ENCODE assay signal across 34 cellular contexts in the genomic region with DNA sequence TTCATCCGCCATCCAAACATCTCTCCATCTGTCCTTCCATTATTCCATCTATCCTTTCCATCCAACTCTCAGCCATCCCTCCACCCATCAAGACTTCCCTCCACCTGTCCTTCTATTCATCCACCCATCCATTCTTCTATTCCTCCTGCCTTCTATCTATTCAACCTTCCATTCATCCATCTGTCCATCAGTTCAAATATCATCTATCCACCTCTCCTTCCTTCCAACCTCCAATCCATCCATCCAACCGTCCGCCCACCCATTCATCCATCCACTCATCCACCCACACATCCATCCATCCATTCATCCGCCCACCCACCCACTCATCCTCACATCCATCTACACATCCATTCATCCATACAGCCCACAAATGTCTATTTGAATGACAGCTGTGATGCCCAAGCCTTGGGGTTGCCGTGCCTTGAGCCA.
DNase-seq lines count a peak whose midpoint lies in the region; ATAC-seq, FAIRE-seq and TF ChIP-seq lines count a peak whose summit lies in the region.
"Had no signal": no experiment of that assay in that cellular context is flagged by ENCODE, and none has a peak within 500 bp of the region (broad histone marks: within the 10 kb centered on the region; RNA-seq: fewer than 3 reads in every experiment).

No MANE protein-coding gene starts in this region.

- H3K4me2 ChIP-seq in astrocyte (ENCODE audit: low read length) = peak overlapping the region; percentile 27

- no peak for DNase-seq in activated CD4-positive, alpha-beta T cell treated with anti-CD3 and anti-CD28 coated beads for 36 hours
- DNase-seq in activated CD4-positive, alpha-beta T cell treated with anti-CD3 and anti-CD28 coated beads, Interleukin-2, amount 50 U/mL, for 4 hours = no peak
- DNase-seq in astrocyte (ENCODE audit: low read depth) (no peak), urothelium cell line (ENCODE audit: low spot score) (no peak), OCI-M1 (lab: John Stamatoyannopoulos, UW) (no peak), foreskin melanocyte (no peak)
- DNase-seq: 8988T; activated CD4-positive, alpha-beta T cell treated with anti-CD3 and anti-CD28 coated beads for 4 hours; activated effector memory CD4-positive, alpha-beta T cell treated with Interleukin-2 at 50 U/mL for 16 hours; activated naive CD8-positive, alpha-beta T cell treated with anti-CD3 and anti-CD28 coated beads for 36 hours; anterior cingulate cortex; DMS79 treated with DMSO at 0.1 percent for 48 hours; GDM1; midbrain; naive thymus-derived CD4-positive, alpha-beta T cell; NCI-H1048; NCI-H1694; NCI-H446; NCI-H774; Peyer's patch; SIG-M5; stimulated activated naive CD4-positive, alpha-beta T cell treated with Interleukin-2 at 50 U/mL for 16 hours; T1000 had no signal

- no peak overlapping the region for H3K4me3 ChIP-seq in astrocyte (ENCODE audit: insufficient read depth, low read depth, low read length)
- H3K4me3 ChIP-seq: cardiac muscle cell, coronary artery, left lung, Peyer's patch, thoracic aorta had no signal

- no peaks in the 10 kb centered on the region for H3K79me2 ChIP-seq in astrocyte (ENCODE audit: insufficient read depth, low read length)

- H3K9ac ChIP-seq in astrocyte (ENCODE audit: low read length) = no peak overlapping the region

- CTCF ChIA-PET in activated CD4-positive, alpha-beta T cell treated with anti-CD3 and anti-CD28 coated beads for 36 hours (lab: Charles Lee) = no interaction called here

- POLR2A ChIA-PET in activated CD4-positive, alpha-beta T cell treated with anti-CD3 and anti-CD28 coated beads for 36 hours (lab: Charles Lee) = no interaction called here

- no peaks in the 10 kb centered on the region for H3K36me3 ChIP-seq in astrocyte (ENCODE audit: insufficient read depth, low read length)
- H3K36me3 ChIP-seq: cardiac muscle cell, left lung, Peyer's patch, thoracic aorta had no signal

- peaks cover 20% of the 10 kb centered on the region for H3K4me1 ChIP-seq in astrocyte (ENCODE audit: insufficient read depth, low read length)

- H3K4me3 Mint-ChIP-seq in activated CD4-positive, alpha-beta T cell treated with anti-CD3 and anti-CD28 coated beads for 36 hours = no peak overlapping the region
- no peak overlapping the region for H3K4me3 Mint-ChIP-seq in astrocyte (ENCODE audit: unreplicated experiment)
- H3K4me3 Mint-ChIP-seq in nephron = no peak overlapping the region
- H3K4me3 Mint-ChIP-seq: activated naive CD8-positive, alpha-beta T cell treated with anti-CD3 and anti-CD28 coated beads for 36 hours; CD14-positive monocyte; IgD-negative memory B cell; naive thymus-derived CD4-positive, alpha-beta T cell had no signal

- FAIRE-seq in astrocyte (lab: Jason Lieb, UNC) (no peak), urothelium cell line (lab: Jason Lieb, UNC) (peak; percentile 70)
- FAIRE-seq: islet of Langerhans had no signal

- intact Hi-C loops in activated CD4-positive, alpha-beta T cell treated with anti-CD3 and anti-CD28 coated beads for 36 hours (cut with DNase I, micrococcal nuclease) = no loop called here

- H3K27me3 Mint-ChIP-seq in activated CD4-positive, alpha-beta T cell treated with anti-CD3 and anti-CD28 coated beads for 36 hours = peaks cover 3% of the 10 kb centered on the region
- H3K27me3 Mint-ChIP-seq in astrocyte (ENCODE audit: low read depth, unreplicated experiment) = no peaks in the 10 kb centered on the region
- H3K27me3 Mint-ChIP-seq in nephron (ENCODE audit: low read depth) = peaks cover 9% of the 10 kb centered on the region

- no peak for TF ChIP-seq CTCF in astrocyte (IDR thresholded peaks at IDR 0.05; ENCODE audit: insufficient read depth, low read depth, low read length)
- TF ChIP-seq CTCF in nephron (IDR thresholded peaks at IDR 0.05; ENCODE audit: unreplicated experiment in 3 of 3) = no peak

- ATAC-seq in activated CD4-positive, alpha-beta T cell treated with anti-CD3 and anti-CD28 coated beads for 36 hours = no peak
- no peak for ATAC-seq in SK-N-SH treated with all-trans-retinoic acid at 6 μM for 48 hours
- ATAC-seq: HCT116; naive thymus-derived CD4-positive, alpha-beta T cell had no signal

- peak overlapping the region; percentile 2 for H3K27ac Mint-ChIP-seq in activated CD4-positive, alpha-beta T cell treated with anti-CD3 and anti-CD28 coated beads for 36 hours
- H3K27ac Mint-ChIP-seq in astrocyte (ENCODE audit: unreplicated experiment) (no peak overlapping the region), nephron (peak overlapping the region; percentile 8 to 24 (median 10))
- H3K27ac Mint-ChIP-seq: activated naive CD8-positive, alpha-beta T cell treated with anti-CD3 and anti-CD28 coated beads for 36 hours; IgD-negative memory B cell; naive thymus-derived CD4-positive, alpha-beta T cell had no signal

- H3K27me3 ChIP-seq in astrocyte (ENCODE audit: insufficient read depth, low read length) = no peaks in the 10 kb centered on the region
- H3K27me3 ChIP-seq: cardiac muscle cell, left lung, Peyer's patch had no signal

- H2AFZ ChIP-seq in astrocyte (ENCODE audit: low read depth, low read length) = no peak overlapping the region

- peaks cover 9% of the 10 kb centered on the region for H3K4me1 Mint-ChIP-seq in activated CD4-positive, alpha-beta T cell treated with anti-CD3 and anti-CD28 coated beads for 36 hours
- H3K4me1 Mint-ChIP-seq in astrocyte (ENCODE audit: low read depth, unreplicated experiment) = peaks cover 14% of the 10 kb centered on the region
- H3K4me1 Mint-ChIP-seq in nephron = peaks cover 23% of the 10 kb centered on the region

- peaks cover under 1% of the 10 kb centered on the region for H3K9me3 Mint-ChIP-seq in activated CD4-positive, alpha-beta T cell treated with anti-CD3 and anti-CD28 coated beads for 36 hours (ENCODE audit: low read depth)
- H3K9me3 Mint-ChIP-seq in astrocyte (ENCODE audit: unreplicated experiment) (peaks cover 4% of the 10 kb centered on the region), nephron (no peaks in the 10 kb centered on the region)
- H3K9me3 Mint-ChIP-seq: activated naive CD8-positive, alpha-beta T cell treated with anti-CD3 and anti-CD28 coated beads for 36 hours; CD14-positive monocyte had no signal

- H3K36me3 Mint-ChIP-seq in activated CD4-positive, alpha-beta T cell treated with anti-CD3 and anti-CD28 coated beads for 36 hours (ENCODE audit: low read depth) = no peaks in the 10 kb centered on the region
- H3K36me3 Mint-ChIP-seq in astrocyte (ENCODE audit: low read depth, unreplicated experiment) (peaks cover 3% of the 10 kb centered on the region), nephron (ENCODE audit: low read depth) (no peaks in the 10 kb centered on the region)
- H3K36me3 Mint-ChIP-seq: activated naive CD8-positive, alpha-beta T cell treated with anti-CD3 and anti-CD28 coated beads for 36 hours; IgD-negative memory B cell had no signal

- no peaks in the 10 kb centered on the region for H3K9me3 ChIP-seq in astrocyte (ENCODE audit: insufficient read depth, low read depth, low read length)
- H3K9me3 ChIP-seq: left lung, Peyer's patch, thoracic aorta had no signal

- H3K27ac ChIP-seq in astrocyte (ENCODE audit: low read depth, low read length) = no peak overlapping the region
- H3K27ac ChIP-seq: cardiac muscle cell, VCaP had no signal

- no peaks in the 10 kb centered on the region for H4K20me1 ChIP-seq in astrocyte (ENCODE audit: insufficient read depth, low read length)

TF ChIP-seq in SK-N-SH treated with all-trans-retinoic acid at 6 μM for 48 hours, 23 proteins besides CTCF, POLR2A, EP300 and RAD21 (continues in another document):
- TF ChIP-seq OSR1 (CRISPR knock-in tag; IDR thresholded peaks at IDR 0.05) (no peak), ESRRG (CRISPR knock-in tag; IDR thresholded peaks at IDR 0.05) (no peak), ZFP30 (CRISPR knock-in tag; IDR thresholded peaks at IDR 0.05) (no peak), PPARA (CRISPR knock-in tag; IDR thresholded peaks at IDR 0.05; ENCODE audit: borderline replicate concordance) (no peak), ISL1 (CRISPR knock-in tag; IDR thresholded peaks at IDR 0.05) (no peak), ZFP3 (CRISPR knock-in tag; IDR thresholded peaks at IDR 0.05) (no peak), CSDC2 (CRISPR knock-in tag; IDR thresholded peaks at IDR 0.05) (no peak), TCF4 (CRISPR knock-in tag; IDR thresholded peaks at IDR 0.05; ENCODE audit: borderline replicate concordance) (no peak), GLIS3 (CRISPR knock-in tag; IDR thresholded peaks at IDR 0.05) (no peak)
- TF ChIP-seq, protein P1, sequence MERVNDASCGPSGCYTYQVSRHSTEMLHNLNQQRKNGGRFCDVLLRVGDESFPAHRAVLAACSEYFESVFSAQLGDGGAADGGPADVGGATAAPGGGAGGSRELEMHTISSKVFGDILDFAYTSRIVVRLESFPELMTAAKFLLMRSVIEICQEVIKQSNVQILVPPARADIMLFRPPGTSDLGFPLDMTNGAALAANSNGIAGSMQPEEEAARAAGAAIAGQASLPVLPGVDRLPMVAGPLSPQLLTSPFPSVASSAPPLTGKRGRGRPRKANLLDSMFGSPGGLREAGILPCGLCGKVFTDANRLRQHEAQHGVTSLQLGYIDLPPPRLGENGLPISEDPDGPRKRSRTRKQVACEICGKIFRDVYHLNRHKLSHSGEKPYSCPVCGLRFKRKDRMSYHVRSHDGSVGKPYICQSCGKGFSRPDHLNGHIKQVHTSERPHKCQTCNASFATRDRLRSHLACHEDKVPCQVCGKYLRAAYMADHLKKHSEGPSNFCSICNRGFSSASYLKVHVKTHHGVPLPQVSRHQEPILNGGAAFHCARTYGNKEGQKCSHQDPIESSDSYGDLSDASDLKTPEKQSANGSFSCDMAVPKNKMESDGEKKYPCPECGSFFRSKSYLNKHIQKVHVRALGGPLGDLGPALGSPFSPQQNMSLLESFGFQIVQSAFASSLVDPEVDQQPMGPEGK (CRISPR knock-in tag; IDR thresholded peaks at IDR 0.05; ENCODE audit: borderline replicate concordance) = no peak
